1 cellular context compared by ENCODE assay signal in genomic region chr18:31819106-31819924, GRCh38.
A peak's percentile ranks its signal among the peaks of the same experiment; 100 is the strongest.
TF ChIP-seq lines count a peak whose summit lies in the region.

No MANE protein-coding gene starts in this region.

TF ChIP-seq in GM12878, 131 proteins besides CTCF, POLR2A, EP300 and RAD21 (continued from another document):
- TF ChIP-seq SIX5 (IDR thresholded peaks at IDR 0.05; ENCODE audit: low read depth, low read length, severe bottlenecking), result no peak
- no peak for TF ChIP-seq CBX3 (IDR thresholded peaks at IDR 0.05; ENCODE audit: borderline replicate concordance, low read depth)
- no peak for TF ChIP-seq CEBPZ (IDR thresholded peaks at IDR 0.05; ENCODE audit: low read depth, low read length)
- TF ChIP-seq CREM (IDR thresholded peaks at IDR 0.05; ENCODE audit: low read depth), result no peak
- TF ChIP-seq PAX5 (IDR thresholded peaks at IDR 0.05; ENCODE audit: borderline replicate concordance, low read depth, low read length), result no peak
- peak in 1 of 2 experiments; percentile 21; a peak in 1 of 4 replicates for TF ChIP-seq IKZF2 (IDR thresholded peaks at IDR 0.05)
- 0 out of 2 replicates have a peak, but pooled peaks have one; percentile 8 for TF ChIP-seq ZNF24 (IDR thresholded peaks at IDR 0.05)
- TF ChIP-seq KAT2A (conservative IDR thresholded peaks at IDR 0.05; ENCODE audit: control insufficient read depth, low read depth, low read length), result no peak
- TF ChIP-seq TCF7 (IDR thresholded peaks at IDR 0.05; ENCODE audit: borderline replicate concordance), result no peak
- TF ChIP-seq YY1 (IDR thresholded peaks at IDR 0.05; ENCODE audit: low read depth, low read length), result no peak
- TF ChIP-seq GATAD2B (conservative IDR thresholded peaks at IDR 0.05; ENCODE audit: low read depth), result no peak
- no peak for TF ChIP-seq NFIC (IDR thresholded peaks at IDR 0.05; ENCODE audit: low read depth, low read length)
- TF ChIP-seq PML (IDR thresholded peaks at IDR 0.05; ENCODE audit: low read length), result no peak
- TF ChIP-seq ZSCAN29 (IDR thresholded peaks at IDR 0.05), result no peak
- TF ChIP-seq ELK1 (IDR thresholded peaks at IDR 0.05; ENCODE audit: low read depth, low read length), result no peak
- no peak for TF ChIP-seq SPI1 (IDR thresholded peaks at IDR 0.05; ENCODE audit: borderline replicate concordance, insufficient read depth, low read depth, low read length)
- TF ChIP-seq HSF1 (IDR thresholded peaks at IDR 0.05; ENCODE audit: low read depth, low read length), result no peak
- 0 out of 2 replicates have a peak, but pooled peaks have one; percentile 66 for TF ChIP-seq SMARCA5 (IDR thresholded peaks at IDR 0.05)
- no peak for TF ChIP-seq SREBF2 (IDR thresholded peaks at IDR 0.05; ENCODE audit: low read length)
- no peak for TF ChIP-seq MYC (IDR thresholded peaks at IDR 0.05; ENCODE audit: insufficient read depth, insufficient read length, insufficient replicate concordance, low read length, severe bottlenecking)
- TF ChIP-seq ATF2 (IDR thresholded peaks at IDR 0.05; ENCODE audit: low read length), result peak; percentile 41; the same call in 1 of the 2 replicates
- TF ChIP-seq USF1 (IDR thresholded peaks at IDR 0.05; ENCODE audit: borderline replicate concordance, extremely low read length, insufficient read depth, low read depth, low read length), result no peak
- TF ChIP-seq PRDM15 (CRISPR knock-in tag; IDR thresholded peaks at IDR 0.05), result no peak
- 0 out of 2 replicates have a peak, but pooled peaks have one; percentile 19 for TF ChIP-seq ATF7 (IDR thresholded peaks at IDR 0.05; ENCODE audit: low read depth)
- TF ChIP-seq USF2 (IDR thresholded peaks at IDR 0.05; ENCODE audit: borderline replicate concordance, low read depth, low read length), result no peak
- no peak for TF ChIP-seq NRF1 (conservative IDR thresholded peaks at IDR 0.05; ENCODE audit: low read depth, low read length)
- no peak for TF ChIP-seq YBX1 (IDR thresholded peaks at IDR 0.05)
- no peak for TF ChIP-seq JUNB (IDR thresholded peaks at IDR 0.05)
- no peak for TF ChIP-seq MLLT1 (IDR thresholded peaks at IDR 0.05)
- no peak for TF ChIP-seq SUPT20H (IDR thresholded peaks at IDR 0.05; ENCODE audit: borderline replicate concordance, control insufficient read depth, low read depth, low read length)
- no peak for TF ChIP-seq RELB (IDR thresholded peaks at IDR 0.05; ENCODE audit: low read depth)
- TF ChIP-seq TAF1 (IDR thresholded peaks at IDR 0.05; ENCODE audit: borderline replicate concordance, low read depth, low read length), result no peak
- no peak for TF ChIP-seq CHD1 (IDR thresholded peaks at IDR 0.05; ENCODE audit: low read depth, low read length)
- peak; percentile 93 for TF ChIP-seq SMC3 (IDR thresholded peaks at IDR 0.05; ENCODE audit: borderline replicate concordance, low read length)
- TF ChIP-seq CHD4 (IDR thresholded peaks at IDR 0.05), result no peak
- no peak for TF ChIP-seq SP1 (IDR thresholded peaks at IDR 0.05; ENCODE audit: low read depth, low read length)
